19 cellular contexts compared by ENCODE assay signal in genomic region chr13:101691326-101691725, GRCh38.
A peak's percentile ranks its signal among the peaks of the same experiment; 100 is the strongest.
DNase-seq lines count a peak whose midpoint lies in the region; ATAC-seq and TF ChIP-seq lines count a peak whose summit lies in the region.
"Had no signal": no experiment of that assay in that cellular context is flagged by ENCODE, and none has a peak within 500 bp of the region (broad histone marks: within the 10 kb centered on the region; RNA-seq: fewer than 3 reads in every experiment).

No MANE protein-coding gene starts in this region.

- ATAC-seq in right lobe of liver (no peak), HG03520 (IDR thresholded peaks at IDR 0.05; ENCODE audit: unreplicated experiment) (no peak)
- ATAC-seq: K562, Panc1, SK-N-SH treated with all-trans-retinoic acid at 6 μM for 48 hours had no signal

- no peaks in the 10 kb centered on the region for H3K4me1 ChIP-seq in right lobe of liver
- H3K4me1 ChIP-seq: Caco-2 had no signal

- TF ChIP-seq CTCF in right lobe of liver (IDR thresholded peaks at IDR 0.05): no peak

- no peak for TF ChIP-seq POLR2A in right lobe of liver (IDR thresholded peaks at IDR 0.05)

- WGBS in right lobe of liver (ENCODE audit: insufficient coverage, low coverage, low lambda C conversion rate, missing lambda C conversion rate): 58% methylated on average over 2 of the region's 2 CpGs

- no peaks in the 10 kb centered on the region for H3K36me3 ChIP-seq in right lobe of liver

- intact Hi-C loops in right lobe of liver (cut with DNase I): no loop called here

- no peaks in the 10 kb centered on the region for H3K27me3 ChIP-seq in right lobe of liver

- H3K4me3 ChIP-seq in right lobe of liver: no peak overlapping the region
- H3K4me3 ChIP-seq: K562 had no signal

- no peak overlapping the region for H3K27ac ChIP-seq in right lobe of liver
- H3K27ac ChIP-seq: C4-2B had no signal

- DNase-seq in NCI-H2081 (lab: John Stamatoyannopoulos, UW) (peak; percentile 24 to 79), NCI-H2081 treated with DMSO at 0.1 percent for 48 hours (lab: John Stamatoyannopoulos, UW) (no peak), LHCN-M2 (ENCODE audit: low read depth) (peak; percentile 72), amniotic epithelial cell (ENCODE audit: low read depth) (peak; percentile 56), right lobe of liver (no peak), NCI-H1930 (lab: John Stamatoyannopoulos, UW) (no peak), kidney tubule cell (ENCODE audit: low spot score) (no peak)
- DNase-seq: 8988T, Caco-2, GDM1, NCI-H1092 treated with DMSO at 0.1 percent for 48 hours, NCI-H2029, NCI-H82, SHP77 had no signal

- H3K9me3 ChIP-seq in right lobe of liver: no peaks in the 10 kb centered on the region
- H3K9me3 ChIP-seq: Caco-2 had no signal

Comparison
In these comparisons a context has a peak if more than half of its experiments do, and no peak if none do; other contexts are left out.
1. DNase-seq: peak in NCI-H2081 (2 of 2), LHCN-M2 (single experiment) and amniotic epithelial cell (single experiment); none in NCI-H2081 treated with DMSO at 0.1 percent for 48 hours (single experiment), right lobe of liver (0 of 3), NCI-H1930 (0 of 2) and kidney tubule cell (single experiment).